In genomic region chr16:22031483-22032083, GRCh38 we compare ENCODE assay signal across 24 cellular contexts. TPM values are rescaled to one million over a fixed set of nuclear protein-coding genes. Genes with fewer than 3 reads are reported as not detected.
"Had no signal": no experiment of that assay in that cellular context is flagged by ENCODE, and none has a peak within 500 bp of the region (broad histone marks: within the 10 kb centered on the region; RNA-seq: fewer than 3 reads in every experiment).

No MANE protein-coding gene starts in this region.

- ATAC-seq: left ventricle myocardium superior, T-cell had no signal

- H3K27ac ChIP-seq: parathyroid adenoma, tibial artery had no signal

- H3K4me3 ChIP-seq: tibial artery had no signal

- H3K9ac ChIP-seq: parathyroid adenoma had no signal

- H3K27ac Mint-ChIP-seq: activated CD4-positive, alpha-beta T cell treated with anti-CD3 and anti-CD28 coated beads, Interleukin-2, amount 10 ng/mL, durations not matched to agents 7 days and 5 days; activated naive CD8-positive, alpha-beta T cell treated with anti-CD3 and anti-CD28 coated beads, Interleukin-2, amount 10 ng/mL, durations not matched to agents 7 days and 5 days; endodermal cell had no signal

- H2AFZ ChIP-seq: parathyroid adenoma had no signal

- H3K9me3 ChIP-seq: tibial artery had no signal

- DNase-seq: activated CD4-positive, alpha-beta T cell treated with anti-CD3 and anti-CD28 coated beads, Interleukin-2, amount 10 ng/mL, durations not matched to agents 7 days and 5 days; activated CD4-positive, CD25-positive, alpha-beta regulatory T cell; activated gamma-delta T cell; activated naive CD8-positive, alpha-beta T cell treated with anti-CD3 and anti-CD28 coated beads, Interleukin-2, amount 10 ng/mL, durations not matched to agents 7 days and 5 days; activated T-cell treated with anti-CD3 and anti-CD28 coated beads, Interleukin-2, amount 50 U/mL, for 1 hour; aorta; endodermal cell; erythroblast; hippocampal formation; left ventricle myocardium superior; mesendoderm; stimulated activated CD4-positive, alpha-beta T cell treated with anti-CD3 and anti-CD28 coated beads, Interleukin-15, amount 100 ng/mL, for 24 hours; stimulated activated CD4-positive, alpha-beta T cell treated with anti-CD3 and anti-CD28 coated beads, Interleukin-4, amount 100 ng/mL, for 4 hours; T-cell; tibial artery had no signal

- H3K27me3 Mint-ChIP-seq: activated CD4-positive, alpha-beta T cell treated with anti-CD3 and anti-CD28 coated beads, Interleukin-2, amount 10 ng/mL, durations not matched to agents 7 days and 5 days; activated naive CD8-positive, alpha-beta T cell treated with anti-CD3 and anti-CD28 coated beads, Interleukin-2, amount 10 ng/mL, durations not matched to agents 7 days and 5 days; T-cell had no signal

- FAIRE-seq: bronchial epithelial cell had no signal

- H3K36me3 ChIP-seq: tibial artery had no signal

- H3K9me3 Mint-ChIP-seq: T-cell had no signal

- H3K27me3 ChIP-seq: tibial artery had no signal

- H3K4me3 Mint-ChIP-seq: activated CD4-positive, alpha-beta T cell treated with anti-CD3 and anti-CD28 coated beads, Interleukin-2, amount 10 ng/mL, durations not matched to agents 7 days and 5 days; activated naive CD8-positive, alpha-beta T cell treated with anti-CD3 and anti-CD28 coated beads, Interleukin-2, amount 10 ng/mL, durations not matched to agents 7 days and 5 days; endodermal cell; T-cell had no signal

RNA-seq across cellular contexts. Expression of gene PDZD9, which starts 30.7 kb away (rescaled TPM):
- total RNA-seq: activated CD4-positive, alpha-beta T cell treated with anti-CD3 and anti-CD28 coated beads, Interleukin-2, amount 10 ng/mL, durations not matched to agents 7 days and 5 days; activated CD8-positive, alpha-beta memory T cell treated with anti-CD3 and anti-CD28 coated beads for 36 hours; activated naive CD8-positive, alpha-beta T cell treated with anti-CD3 and anti-CD28 coated beads, Interleukin-2, amount 10 ng/mL, durations not matched to agents 7 days and 5 days; aorta; bronchial epithelial cell; chondrocyte; dermis microvascular lymphatic vessel endothelial cell; endodermal cell; kidney epithelial cell; left ventricle myocardium superior; myocyte; renal cortical epithelial cell; skeletal muscle tissue; T-cell had no signal
- polyA plus RNA-seq: aorta had no signal
